ENCODE assay signal across 1 cellular context in the genomic region with DNA sequence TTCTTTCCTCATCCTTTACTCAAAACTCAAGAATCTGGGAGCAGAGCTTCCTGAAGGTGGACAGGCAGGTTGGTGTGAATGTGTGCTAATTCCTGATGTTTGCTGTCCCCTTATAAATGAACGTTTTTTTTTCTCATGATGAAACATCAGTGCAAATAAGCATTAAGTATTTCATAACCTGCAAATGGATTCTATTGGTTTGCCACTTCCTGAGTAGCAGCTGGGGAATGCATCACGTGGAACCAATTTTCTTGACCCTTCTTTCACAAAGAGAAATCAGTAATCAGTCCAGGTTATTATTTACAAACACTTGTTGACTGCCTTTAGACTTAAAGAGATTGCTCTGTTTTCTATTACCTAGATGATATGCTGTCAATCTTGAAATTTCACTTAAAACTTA.
A peak's percentile ranks its signal among the peaks of the same experiment; 100 is the strongest.
TF ChIP-seq lines count a peak whose summit lies in the region.

No MANE protein-coding gene starts in this region.

TF ChIP-seq in K562, 482 proteins besides CTCF, POLR2A, EP300 and RAD21:
- TF ChIP-seq SIN3B (IDR thresholded peaks at IDR 0.05; ENCODE audit: low read depth), result no peak
- no peak for TF ChIP-seq CEBPG (CRISPR knock-in tag; IDR thresholded peaks at IDR 0.05)
- peak; percentile 56 to 89 for TF ChIP-seq CEBPG (tag; conservative IDR thresholded peaks at IDR 0.05 in 1 of 2, IDR thresholded peaks at IDR 0.05 in 1 of 2)
TF ChIP-seq in K562: peak in this region for 1.
